1 cellular context compared by ENCODE assay signal in the genomic region with DNA sequence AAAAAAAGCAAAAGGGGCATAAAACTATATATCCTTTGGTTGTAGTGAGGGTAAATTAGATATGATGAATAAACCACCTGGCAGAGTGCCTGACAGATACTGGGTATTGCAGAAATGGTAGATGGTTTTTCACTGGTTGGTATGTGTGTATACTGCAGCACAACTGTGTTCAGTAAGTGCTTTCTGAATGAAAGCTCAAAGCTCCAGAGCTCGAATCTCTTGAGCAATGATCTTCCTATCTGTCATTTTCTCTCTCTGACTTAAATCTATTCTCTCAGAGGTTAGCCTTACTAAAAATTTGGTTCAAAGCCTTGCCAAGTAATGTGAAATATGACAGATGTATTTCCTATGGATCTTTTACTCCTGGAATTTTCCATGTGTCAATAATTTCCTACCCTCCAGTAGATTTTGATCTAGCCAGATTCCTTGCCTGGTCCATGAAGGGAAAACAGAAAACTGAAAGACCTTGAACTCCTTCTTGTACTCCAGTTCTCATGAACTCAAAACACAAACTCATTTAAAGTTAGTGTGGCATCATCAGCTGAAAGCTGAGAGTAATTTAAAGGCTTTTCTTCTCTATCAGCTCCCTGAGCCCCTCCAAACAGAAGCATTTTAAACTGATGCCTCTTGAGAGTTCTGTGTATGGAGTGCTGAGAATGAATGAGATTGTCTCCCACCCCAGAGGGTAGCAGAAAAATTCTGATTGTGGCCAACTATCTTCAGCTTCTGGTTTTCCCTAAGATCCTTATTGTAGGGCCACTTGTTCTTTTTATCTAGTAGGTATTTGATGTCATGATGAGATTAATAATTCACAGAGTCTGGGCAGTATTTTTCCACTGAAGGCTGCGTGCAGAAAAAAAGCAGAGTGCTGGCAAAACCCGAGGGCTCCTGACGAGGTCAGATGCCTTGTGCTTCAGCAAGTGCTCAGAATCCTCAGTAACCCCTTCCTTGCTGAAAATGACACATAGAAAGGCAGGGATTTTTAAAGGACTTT.
TF ChIP-seq lines count a peak whose summit lies in the region.

No MANE protein-coding gene starts in this region.

TF ChIP-seq in liver, 16 proteins besides CTCF, POLR2A, EP300 and RAD21 (continued from another document):
- no peak for TF ChIP-seq NR2F2 (IDR thresholded peaks at IDR 0.05)
- TF ChIP-seq, protein P1, sequence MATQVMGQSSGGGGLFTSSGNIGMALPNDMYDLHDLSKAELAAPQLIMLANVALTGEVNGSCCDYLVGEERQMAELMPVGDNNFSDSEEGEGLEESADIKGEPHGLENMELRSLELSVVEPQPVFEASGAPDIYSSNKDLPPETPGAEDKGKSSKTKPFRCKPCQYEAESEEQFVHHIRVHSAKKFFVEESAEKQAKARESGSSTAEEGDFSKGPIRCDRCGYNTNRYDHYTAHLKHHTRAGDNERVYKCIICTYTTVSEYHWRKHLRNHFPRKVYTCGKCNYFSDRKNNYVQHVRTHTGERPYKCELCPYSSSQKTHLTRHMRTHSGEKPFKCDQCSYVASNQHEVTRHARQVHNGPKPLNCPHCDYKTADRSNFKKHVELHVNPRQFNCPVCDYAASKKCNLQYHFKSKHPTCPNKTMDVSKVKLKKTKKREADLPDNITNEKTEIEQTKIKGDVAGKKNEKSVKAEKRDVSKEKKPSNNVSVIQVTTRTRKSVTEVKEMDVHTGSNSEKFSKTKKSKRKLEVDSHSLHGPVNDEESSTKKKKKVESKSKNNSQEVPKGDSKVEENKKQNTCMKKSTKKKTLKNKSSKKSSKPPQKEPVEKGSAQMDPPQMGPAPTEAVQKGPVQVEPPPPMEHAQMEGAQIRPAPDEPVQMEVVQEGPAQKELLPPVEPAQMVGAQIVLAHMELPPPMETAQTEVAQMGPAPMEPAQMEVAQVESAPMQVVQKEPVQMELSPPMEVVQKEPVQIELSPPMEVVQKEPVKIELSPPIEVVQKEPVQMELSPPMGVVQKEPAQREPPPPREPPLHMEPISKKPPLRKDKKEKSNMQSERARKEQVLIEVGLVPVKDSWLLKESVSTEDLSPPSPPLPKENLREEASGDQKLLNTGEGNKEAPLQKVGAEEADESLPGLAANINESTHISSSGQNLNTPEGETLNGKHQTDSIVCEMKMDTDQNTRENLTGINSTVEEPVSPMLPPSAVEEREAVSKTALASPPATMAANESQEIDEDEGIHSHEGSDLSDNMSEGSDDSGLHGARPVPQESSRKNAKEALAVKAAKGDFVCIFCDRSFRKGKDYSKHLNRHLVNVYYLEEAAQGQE (IDR thresholded peaks at IDR 0.05): peak; percentile 67
- no peak for TF ChIP-seq TAF1 (conservative IDR thresholded peaks at IDR 0.05)
- TF ChIP-seq, protein P2, sequence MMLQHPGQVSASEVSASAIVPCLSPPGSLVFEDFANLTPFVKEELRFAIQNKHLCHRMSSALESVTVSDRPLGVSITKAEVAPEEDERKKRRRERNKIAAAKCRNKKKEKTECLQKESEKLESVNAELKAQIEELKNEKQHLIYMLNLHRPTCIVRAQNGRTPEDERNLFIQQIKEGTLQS (IDR thresholded peaks at IDR 0.05): peak; percentile 56
- no peak for TF ChIP-seq HNF4G (IDR thresholded peaks at IDR 0.05)
- TF ChIP-seq GABPA (IDR thresholded peaks at IDR 0.05 in 1 of 2, conservative IDR thresholded peaks at IDR 0.05 in 1 of 2): no peak
- peak; percentile 54 to 55 for TF ChIP-seq HNF4A (conservative IDR thresholded peaks at IDR 0.05)
- TF ChIP-seq, protein P3, sequence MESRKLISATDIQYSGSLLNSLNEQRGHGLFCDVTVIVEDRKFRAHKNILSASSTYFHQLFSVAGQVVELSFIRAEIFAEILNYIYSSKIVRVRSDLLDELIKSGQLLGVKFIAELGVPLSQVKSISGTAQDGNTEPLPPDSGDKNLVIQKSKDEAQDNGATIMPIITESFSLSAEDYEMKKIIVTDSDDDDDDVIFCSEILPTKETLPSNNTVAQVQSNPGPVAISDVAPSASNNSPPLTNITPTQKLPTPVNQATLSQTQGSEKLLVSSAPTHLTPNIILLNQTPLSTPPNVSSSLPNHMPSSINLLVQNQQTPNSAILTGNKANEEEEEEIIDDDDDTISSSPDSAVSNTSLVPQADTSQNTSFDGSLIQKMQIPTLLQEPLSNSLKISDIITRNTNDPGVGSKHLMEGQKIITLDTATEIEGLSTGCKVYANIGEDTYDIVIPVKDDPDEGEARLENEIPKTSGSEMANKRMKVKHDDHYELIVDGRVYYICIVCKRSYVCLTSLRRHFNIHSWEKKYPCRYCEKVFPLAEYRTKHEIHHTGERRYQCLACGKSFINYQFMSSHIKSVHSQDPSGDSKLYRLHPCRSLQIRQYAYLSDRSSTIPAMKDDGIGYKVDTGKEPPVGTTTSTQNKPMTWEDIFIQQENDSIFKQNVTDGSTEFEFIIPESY (IDR thresholded peaks at IDR 0.05): peak; percentile 61
- peak; percentile 85 for TF ChIP-seq SP1 (IDR thresholded peaks at IDR 0.05)
- TF ChIP-seq JUND (IDR thresholded peaks at IDR 0.05): peak in 1 of 2 donors; percentile 62
